Comparison of ENCODE assay signal across 26 cellular contexts in genomic region chr3:49371946-49372345, GRCh38. TPM values are rescaled to one million over a fixed set of nuclear protein-coding genes. Genes with fewer than 3 reads are reported as not detected.
A peak's percentile ranks its signal among the peaks of the same experiment; 100 is the strongest.
DNase-seq lines count a peak whose midpoint lies in the region; ATAC-seq, FAIRE-seq and TF ChIP-seq lines count a peak whose summit lies in the region.
"Had no signal": no experiment of that assay in that cellular context is flagged by ENCODE, and none has a peak within 500 bp of the region (broad histone marks: within the 10 kb centered on the region; RNA-seq: fewer than 3 reads in every experiment).

No MANE protein-coding gene starts in this region.

- no peak for DNase-seq in activated CD4-positive, alpha-beta memory T cell treated with anti-CD3 and anti-CD28 coated beads for 36 hours
- no peak for DNase-seq in activated CD4-positive, alpha-beta memory T cell treated with anti-CD3 and anti-CD28 coated beads, Interleukin-2, amount 10 ng/mL, durations not matched to agents 7 days and 5 days
- DNase-seq in GM12892 (ENCODE audit: insufficient read length) = no peak
- DNase-seq in memory B cell (ENCODE audit: low spot score in 2 of 2) = no peak
- DNase-seq in smooth muscle cell (lab: John Stamatoyannopoulos, UW; ENCODE audit: unreplicated experiment) = no peak
- DNase-seq in NCI-H345 treated with DMSO at 0.1 percent for 48 hours (lab: John Stamatoyannopoulos, UW; ENCODE audit: unreplicated experiment) = no peak
- DNase-seq in stimulated activated CD4-positive, alpha-beta T cell treated with anti-CD3 and anti-CD28 coated beads, Interleukin-2, amount 100 ng/mL, for 24 hours = no peak
- no peak for DNase-seq in MG63
- DNase-seq: 8988T, AML-193, C1 segment of cervical spinal cord, EL, GF-D8, IMR-90, NCI-H1105, NCI-H1694, NCI-H2081, NCI-H2171 treated with DMSO at 0.1 percent for 48 hours, NCI-H446 treated with DMSO at 0.1 percent for 48 hours, NCI-H526 treated with DMSO at 0.1 percent for 48 hours, OCI-M1 had no signal

- H2AFZ ChIP-seq in smooth muscle cell (ENCODE audit: low read depth) = no peak overlapping the region

- H3K27me3 Mint-ChIP-seq in activated CD4-positive, alpha-beta memory T cell treated with anti-CD3 and anti-CD28 coated beads for 36 hours = no peaks in the 10 kb centered on the region
- H3K27me3 Mint-ChIP-seq in activated CD4-positive, alpha-beta memory T cell treated with anti-CD3 and anti-CD28 coated beads, Interleukin-2, amount 10 ng/mL, durations not matched to agents 7 days and 5 days = no peaks in the 10 kb centered on the region
- no peaks in the 10 kb centered on the region for H3K27me3 Mint-ChIP-seq in memory B cell

- no peak for ATAC-seq in memory B cell (ENCODE audit: low read depth)
- ATAC-seq: HCT116, Right ventricle myocardium inferior had no signal

- H3K27me3 ChIP-seq in smooth muscle cell (ENCODE audit: low read depth) (no peaks in the 10 kb centered on the region), MG63 (no peaks in the 10 kb centered on the region)
- H3K27me3 ChIP-seq: SJSA1 had no signal

- H3K4me1 Mint-ChIP-seq in activated CD4-positive, alpha-beta memory T cell treated with anti-CD3 and anti-CD28 coated beads for 36 hours (ENCODE audit: low read depth) = peaks cover 18% of the 10 kb centered on the region
- peaks cover 17% of the 10 kb centered on the region for H3K4me1 Mint-ChIP-seq in activated CD4-positive, alpha-beta memory T cell treated with anti-CD3 and anti-CD28 coated beads, Interleukin-2, amount 10 ng/mL, durations not matched to agents 7 days and 5 days
- peaks cover 7% of the 10 kb centered on the region for H3K4me1 Mint-ChIP-seq in memory B cell

- TF ChIP-seq POLR2A in GM12892 (IDR thresholded peaks at IDR 0.05; ENCODE audit: low read depth, low read length) = no peak

- H3K27ac ChIP-seq in smooth muscle cell (ENCODE audit: low read depth) = peak overlapping the region; percentile 24
- H3K27ac ChIP-seq: KMS-11, SJSA1 had no signal

- H4K20me1 ChIP-seq in smooth muscle cell (ENCODE audit: low read depth) = peaks cover 97% of the 10 kb centered on the region

- H3K4me1 ChIP-seq in smooth muscle cell (ENCODE audit: low read depth) = no peaks in the 10 kb centered on the region
- H3K4me1 ChIP-seq: SJSA1 had no signal

- intact Hi-C loops in activated CD4-positive, alpha-beta memory T cell treated with anti-CD3 and anti-CD28 coated beads for 36 hours (cut with micrococcal nuclease) = no loop called here

- POLR2A ChIA-PET in activated CD4-positive, alpha-beta memory T cell treated with anti-CD3 and anti-CD28 coated beads for 36 hours (lab: Charles Lee) = no interaction called here
- POLR2A ChIA-PET in activated CD4-positive, alpha-beta memory T cell treated with anti-CD3 and anti-CD28 coated beads, Interleukin-2, amount 10 ng/mL, durations not matched to agents 7 days and 5 days (lab: Charles Lee) = no interaction called here

- FAIRE-seq in GM12892 (lab: Jason Lieb, UNC) = peak; percentile 50
- FAIRE-seq: H1 had no signal

- peak overlapping the region; percentile 71 for H3K27ac Mint-ChIP-seq in activated CD4-positive, alpha-beta memory T cell treated with anti-CD3 and anti-CD28 coated beads for 36 hours
- H3K27ac Mint-ChIP-seq in activated CD4-positive, alpha-beta memory T cell treated with anti-CD3 and anti-CD28 coated beads, Interleukin-2, amount 10 ng/mL, durations not matched to agents 7 days and 5 days = no peak overlapping the region
- peak overlapping the region; percentile 58 for H3K27ac Mint-ChIP-seq in memory B cell

- H3K9me3 Mint-ChIP-seq in activated CD4-positive, alpha-beta memory T cell treated with anti-CD3 and anti-CD28 coated beads for 36 hours = no peaks in the 10 kb centered on the region
- no peaks in the 10 kb centered on the region for H3K9me3 Mint-ChIP-seq in activated CD4-positive, alpha-beta memory T cell treated with anti-CD3 and anti-CD28 coated beads, Interleukin-2, amount 10 ng/mL, durations not matched to agents 7 days and 5 days
- H3K9me3 Mint-ChIP-seq in memory B cell = no peaks in the 10 kb centered on the region

- H3K9ac ChIP-seq in smooth muscle cell (ENCODE audit: low read depth) = no peak overlapping the region
- H3K9ac ChIP-seq: KMS-11 had no signal

- peaks cover 97% of the 10 kb centered on the region for H3K79me2 ChIP-seq in smooth muscle cell (ENCODE audit: low read depth)

- H3F3A ChIP-seq in smooth muscle cell (ENCODE audit: low read depth) = peaks cover 4% of the 10 kb centered on the region

- CTCF ChIA-PET in activated CD4-positive, alpha-beta memory T cell treated with anti-CD3 and anti-CD28 coated beads for 36 hours (lab: Charles Lee) = interaction anchor here (0.6 kb wide), 1 partner anchor 21 kb away, joined by 3 read pairs; no protein-coding TSS in a partner anchor
- CTCF ChIA-PET in activated CD4-positive, alpha-beta memory T cell treated with anti-CD3 and anti-CD28 coated beads, Interleukin-2, amount 10 ng/mL, durations not matched to agents 7 days and 5 days (lab: Charles Lee) = interaction anchor here (0.6 kb wide), 1 partner anchor 172 kb away, joined by 3 read pairs; no protein-coding TSS in a partner anchor

- H3K36me3 ChIP-seq in smooth muscle cell (ENCODE audit: low read depth) (peaks cover 22% of the 10 kb centered on the region), MG63 (peaks cover 34% of the 10 kb centered on the region)

- H3K36me3 Mint-ChIP-seq in activated CD4-positive, alpha-beta memory T cell treated with anti-CD3 and anti-CD28 coated beads for 36 hours = peaks cover 44% of the 10 kb centered on the region
- H3K36me3 Mint-ChIP-seq in activated CD4-positive, alpha-beta memory T cell treated with anti-CD3 and anti-CD28 coated beads, Interleukin-2, amount 10 ng/mL, durations not matched to agents 7 days and 5 days (ENCODE audit: low read depth) = peaks cover 68% of the 10 kb centered on the region
- H3K36me3 Mint-ChIP-seq in memory B cell = peaks cover 24% of the 10 kb centered on the region

- no peak for TF ChIP-seq CTCF in smooth muscle cell (IDR thresholded peaks at IDR 0.05; ENCODE audit: borderline replicate concordance, insufficient read depth, poor library complexity, severe bottlenecking)

- H3K4me3 ChIP-seq in smooth muscle cell (no peak overlapping the region), MG63 (no peak overlapping the region)
- H3K4me3 ChIP-seq: SJSA1 had no signal

- H3K4me3 Mint-ChIP-seq in activated CD4-positive, alpha-beta memory T cell treated with anti-CD3 and anti-CD28 coated beads for 36 hours = no peak overlapping the region
- H3K4me3 Mint-ChIP-seq in activated CD4-positive, alpha-beta memory T cell treated with anti-CD3 and anti-CD28 coated beads, Interleukin-2, amount 10 ng/mL, durations not matched to agents 7 days and 5 days = no peak overlapping the region
- H3K4me3 Mint-ChIP-seq in memory B cell = no peak overlapping the region

- H3K9me3 ChIP-seq in smooth muscle cell (replicated peaks; ENCODE audit: low read depth) (no peaks in the 10 kb centered on the region), MG63 (no peaks in the 10 kb centered on the region)
- H3K9me3 ChIP-seq: SJSA1 had no signal

- no peak overlapping the region for H3K4me2 ChIP-seq in smooth muscle cell
- H3K4me2 ChIP-seq: KMS-11 had no signal

RNA-seq across cellular contexts. Expression of gene GPX1, which starts 13.8 kb away (rescaled TPM):
- 100 to 1,000 TPM; 176 to 177 TPM for total RNA-seq in activated CD4-positive, alpha-beta memory T cell treated with anti-CD3 and anti-CD28 coated beads for 36 hours
- 10 to 100 TPM; 71.5 to 76.8 TPM for total RNA-seq in activated CD4-positive, alpha-beta memory T cell treated with anti-CD3 and anti-CD28 coated beads, Interleukin-2, amount 10 ng/mL, durations not matched to agents 7 days and 5 days
- polyA plus RNA-seq in GM12892 (2012; ENCODE audit: missing spikeins) = 225 TPM
- total RNA-seq in smooth muscle cell = 148 and 173 TPM in 2 replicates
- polyA plus RNA-seq in smooth muscle cell = 247 and 301 TPM in 2 replicates
- 74.0 and 247 TPM in 2 replicates for total RNA-seq in MG63 (2014; rRNA removed; shearing (Covaris generic); ENCODE audit: low replicate concordance)

RNA-seq across cellular contexts. Expression of gene USP4, which starts 32.1 kb away (rescaled TPM):
- total RNA-seq in activated CD4-positive, alpha-beta memory T cell treated with anti-CD3 and anti-CD28 coated beads for 36 hours = 10 to 100 TPM; 79.4 to 79.7 TPM
- 10 to 100 TPM; 77.8 to 85.0 TPM for total RNA-seq in activated CD4-positive, alpha-beta memory T cell treated with anti-CD3 and anti-CD28 coated beads, Interleukin-2, amount 10 ng/mL, durations not matched to agents 7 days and 5 days
- polyA plus RNA-seq in GM12892 (2012; ENCODE audit: missing spikeins) = 49.6 TPM
- 23.8 and 28.3 TPM in 2 replicates for total RNA-seq in smooth muscle cell
- polyA plus RNA-seq in smooth muscle cell = 25.6 and 36.1 TPM in 2 replicates
- total RNA-seq in MG63 (2014; rRNA removed; shearing (Covaris generic); ENCODE audit: low replicate concordance) = 22.7 and 30.3 TPM in 2 replicates

RNA-seq across cellular contexts. Expression of gene RHOA, which starts 39.8 kb away (rescaled TPM):
- total RNA-seq in activated CD4-positive, alpha-beta memory T cell treated with anti-CD3 and anti-CD28 coated beads for 36 hours = 100 to 1,000 TPM; 497 to 514 TPM
- total RNA-seq in activated CD4-positive, alpha-beta memory T cell treated with anti-CD3 and anti-CD28 coated beads, Interleukin-2, amount 10 ng/mL, durations not matched to agents 7 days and 5 days = 100 to 1,000 TPM; 504 to 505 TPM
- polyA plus RNA-seq in GM12892 (2012; ENCODE audit: missing spikeins) = 363 TPM
- 530 and 556 TPM in 2 replicates for total RNA-seq in smooth muscle cell
- 440 and 447 TPM in 2 replicates for polyA plus RNA-seq in smooth muscle cell
- total RNA-seq in MG63 (2014; rRNA removed; shearing (Covaris generic); ENCODE audit: low replicate concordance) = 495 and 617 TPM in 2 replicates

RNA-seq across cellular contexts. Expression of gene TCTA, which starts 40.3 kb away (rescaled TPM):
- 10 to 100 TPM in 1 of 2 experiments, 1 to 10 TPM in 1; 9.5 to 10.9 TPM for total RNA-seq in activated CD4-positive, alpha-beta memory T cell treated with anti-CD3 and anti-CD28 coated beads for 36 hours
- 10 to 100 TPM; 19.7 to 22.4 TPM for total RNA-seq in activated CD4-positive, alpha-beta memory T cell treated with anti-CD3 and anti-CD28 coated beads, Interleukin-2, amount 10 ng/mL, durations not matched to agents 7 days and 5 days
- 15.2 TPM for polyA plus RNA-seq in GM12892 (2012; ENCODE audit: missing spikeins)
- total RNA-seq in smooth muscle cell = 4.3 and 11.0 TPM in 2 replicates
- 12.8 and 13.6 TPM in 2 replicates for polyA plus RNA-seq in smooth muscle cell
- total RNA-seq in MG63 (2014; rRNA removed; shearing (Covaris generic); ENCODE audit: low replicate concordance) = 22.3 and 22.6 TPM in 2 replicates

RNA-seq across cellular contexts. Expression of gene AMT, which starts 50.3 kb away (rescaled TPM):
- total RNA-seq in activated CD4-positive, alpha-beta memory T cell treated with anti-CD3 and anti-CD28 coated beads for 36 hours = 1 to 10 TPM; 2.4 to 2.6 TPM
- 1 to 10 TPM; 3.5 to 5.2 TPM for total RNA-seq in activated CD4-positive, alpha-beta memory T cell treated with anti-CD3 and anti-CD28 coated beads, Interleukin-2, amount 10 ng/mL, durations not matched to agents 7 days and 5 days
- polyA plus RNA-seq in GM12892 (2012; ENCODE audit: missing spikeins) = 6.2 TPM
- 10.9 and 16.1 TPM in 2 replicates for total RNA-seq in smooth muscle cell
- 19.3 and 21.6 TPM in 2 replicates for polyA plus RNA-seq in smooth muscle cell
- total RNA-seq in MG63 (2014; rRNA removed; shearing (Covaris generic); ENCODE audit: low replicate concordance) = 1.2 TPM in 1 of 2 replicates, not detected in the other
